In the genomic region with DNA sequence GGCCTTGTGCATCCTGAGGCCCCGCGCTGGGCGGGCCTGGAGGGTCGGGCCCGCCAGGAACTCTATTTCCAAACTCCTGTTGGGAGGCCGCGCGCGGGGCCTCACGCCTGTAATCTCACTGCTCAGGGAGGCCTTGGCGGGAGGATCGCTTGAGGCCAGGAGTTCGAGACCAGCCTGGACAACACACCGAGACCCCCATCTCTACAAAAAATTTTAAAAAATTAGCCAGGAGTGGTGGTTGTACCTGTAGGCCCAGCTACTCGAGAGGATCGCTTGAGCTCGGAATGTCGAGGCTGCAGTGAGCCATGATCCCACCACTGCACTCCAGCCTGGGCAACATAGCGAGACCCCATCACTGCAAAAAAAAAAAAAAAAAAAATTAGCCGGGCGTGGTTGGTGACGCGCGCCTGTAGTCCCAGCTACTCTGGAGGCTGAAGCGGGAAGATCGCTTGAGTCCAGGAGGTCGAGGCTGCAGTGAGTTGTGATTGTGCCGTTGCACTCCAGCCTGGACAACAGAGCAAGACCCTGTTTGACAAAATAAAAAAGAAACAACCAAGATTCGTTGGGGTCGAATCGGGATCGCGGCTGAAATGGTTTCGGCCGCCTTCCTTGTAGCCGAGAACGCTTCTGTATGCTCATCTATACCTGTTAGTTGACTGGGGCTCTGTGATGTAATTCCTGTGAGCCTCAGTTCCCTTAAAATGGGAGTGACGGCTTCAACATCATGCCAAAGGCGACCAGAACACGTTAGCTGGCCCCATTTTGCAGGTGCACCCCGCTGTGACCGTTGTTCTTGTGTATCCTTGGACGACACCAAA, we compare ENCODE assay signal across 8 cellular contexts. TPM values are rescaled to one million over a fixed set of nuclear protein-coding genes. Genes with fewer than 3 reads are reported as not detected.
A peak's percentile ranks its signal among the peaks of the same experiment; 100 is the strongest.
DNase-seq lines count a peak whose midpoint lies in the region; ATAC-seq and TF ChIP-seq lines count a peak whose summit lies in the region.

No MANE protein-coding gene starts in this region.

- peak; percentile 34 for ATAC-seq in HCT116
- ATAC-seq in activated B cell treated with CpG ODN at 0.5 μM for 24 hours (ENCODE audit: low read depth) = no peak
- no peak for ATAC-seq in HG03571 (IDR thresholded peaks at IDR 0.05; ENCODE audit: unreplicated experiment)
- no peak for ATAC-seq in GM21723 (IDR thresholded peaks at IDR 0.05; ENCODE audit: unreplicated experiment)

- peak overlapping the region; percentile 80 for H3K4me2 ChIP-seq in HCT116 (ENCODE audit: low read length)
- H3K4me2 ChIP-seq in smooth muscle cell = peak overlapping the region; percentile 98

- H3K27me3 ChIP-seq in HCT116 (ENCODE audit: insufficient read depth, low read length) = no peaks in the 10 kb centered on the region
- no peaks in the 10 kb centered on the region for H3K27me3 ChIP-seq in left ventricle myocardium inferior (ENCODE audit: low read depth)
- no peaks in the 10 kb centered on the region for H3K27me3 ChIP-seq in smooth muscle cell (ENCODE audit: low read depth)

- POLR2A ChIA-PET in HCT116 (lab: Charles Lee) = no interaction called here
- POLR2A ChIA-PET in activated B cell treated with CpG ODN at 0.5 μM for 24 hours (lab: Charles Lee) = interaction anchor here (0.5 to 9.7 kb wide), 17 partner anchors 10 to 370 kb away, joined by 3 to 103 read pairs (median 4); a partner anchor contains a TSS
- POLR2A ChIA-PET in HEK293T (lab: Yijun Ruan, JAX) = interaction anchor here (1.2 to 3.3 kb wide), 4 partner anchors 22 to 83 kb away, joined by 4 to 18 read pairs (median 5); no protein-coding TSS in a partner anchor

- H3K27ac ChIP-seq in HCT116 (ENCODE audit: low read depth, low read length) (peak overlapping the region; percentile 95), left ventricle myocardium inferior (replicated peaks) (peak overlapping the region; percentile 100), smooth muscle cell (ENCODE audit: low read depth) (peak overlapping the region; percentile 93)

- peak overlapping the region; percentile 99 for H3K4me3 Mint-ChIP-seq in activated B cell treated with CpG ODN at 0.5 μM for 24 hours

- H3K79me2 ChIP-seq in HCT116 (ENCODE audit: insufficient read depth, low read length) (peaks cover 91% of the 10 kb centered on the region), smooth muscle cell (ENCODE audit: low read depth) (peaks cover 85% of the 10 kb centered on the region)

- H3F3A ChIP-seq in smooth muscle cell (ENCODE audit: low read depth) = peaks cover 4% of the 10 kb centered on the region

- H4K20me1 ChIP-seq in HCT116 (ENCODE audit: insufficient read depth) (peaks cover 32% of the 10 kb centered on the region; the same call in 1 of the 2 replicates), smooth muscle cell (ENCODE audit: low read depth) (peaks cover 55% of the 10 kb centered on the region)

- intact Hi-C loops in HCT116 (cut with micrococcal nuclease) = loop anchor here (5.0 kb wide), 1 partner anchor 75 kb away; a partner anchor contains a TSS
- intact Hi-C loops in activated B cell treated with CpG ODN at 0.5 μM for 24 hours (cut with micrococcal nuclease) = no loop called here
- intact Hi-C loops in left ventricle myocardium inferior (cut with micrococcal nuclease) = no loop called here

- H3K9me3 Mint-ChIP-seq in activated B cell treated with CpG ODN at 0.5 μM for 24 hours = no peaks in the 10 kb centered on the region

- TF ChIP-seq RAD21 in HCT116 (IDR thresholded peaks at IDR 0.05; ENCODE audit: low read depth) = no peak

- peaks cover 9 to 55% of the 10 kb centered on the region in 2 experiments for H3K36me3 ChIP-seq in HCT116 (ENCODE audit: control insufficient read depth in 1 of 2, insufficient read depth in 2 of 2, low read length in 2 of 2)
- H3K36me3 ChIP-seq in left ventricle myocardium inferior = peaks cover 16% of the 10 kb centered on the region
- no peaks in the 10 kb centered on the region for H3K36me3 ChIP-seq in smooth muscle cell (ENCODE audit: low read depth)

- H3K4me3 ChIP-seq in HCT116 (replicated peaks in 1 of 2; ENCODE audit: low read depth in 1 of 2, low read length in 2 of 2) (peak overlapping the region; percentile 83 to 92), left ventricle myocardium inferior (peak overlapping the region; percentile 98), smooth muscle cell (peak overlapping the region; percentile 98)

- TF ChIP-seq POLR2A in HCT116 (IDR thresholded peaks at IDR 0.05; ENCODE audit: borderline replicate concordance, extremely low read depth, insufficient read depth, insufficient read length) = no peak

- CTCF ChIA-PET in HCT116 (lab: Charles Lee) = interaction anchor here (1.1 kb wide), 1 partner anchor 81 kb away, joined by 4 read pairs; no protein-coding TSS in a partner anchor
- CTCF ChIA-PET in activated B cell treated with CpG ODN at 0.5 μM for 24 hours (lab: Charles Lee) = interaction anchor here (1.0 to 2.3 kb wide), 2 partner anchors 37 to 81 kb away, joined by 4 to 6 read pairs; no protein-coding TSS in a partner anchor
- CTCF ChIA-PET in HEK293T (lab: Yijun Ruan, JAX) = interaction anchor here (0.7 to 1.1 kb wide), 2 partner anchors 37 to 81 kb away, joined by 3 to 4 read pairs; no protein-coding TSS in a partner anchor

- TF ChIP-seq CTCF in HCT116 (IDR thresholded peaks at IDR 0.05 in 2 of 3, conservative IDR thresholded peaks at IDR 0.05 in 1 of 3; ENCODE audit: borderline replicate concordance in 1 of 3, insufficient read depth in 1 of 3, low read depth in 2 of 3, low read length in 2 of 3) = no peak
- TF ChIP-seq CTCF in activated B cell treated with CpG ODN at 0.5 μM for 24 hours (IDR thresholded peaks at IDR 0.05) = no peak
- no peak for TF ChIP-seq CTCF in left ventricle myocardium inferior (IDR thresholded peaks at IDR 0.05; ENCODE audit: borderline replicate concordance)
- no peak for TF ChIP-seq CTCF in smooth muscle cell (IDR thresholded peaks at IDR 0.05; ENCODE audit: borderline replicate concordance, insufficient read depth, poor library complexity, severe bottlenecking)
- no peak for TF ChIP-seq CTCF in GM10266 (IDR thresholded peaks at IDR 0.05; ENCODE audit: control insufficient read depth, insufficient read depth, low read depth, missing control alignments)

- H3K9me3 ChIP-seq in HCT116 (ENCODE audit: control insufficient read depth in 1 of 2, insufficient read depth in 1 of 2, low read depth in 1 of 2, low read length in 2 of 2) (no peaks in the 10 kb centered on the region), left ventricle myocardium inferior (replicated peaks) (no peaks in the 10 kb centered on the region), smooth muscle cell (replicated peaks; ENCODE audit: low read depth) (no peaks in the 10 kb centered on the region)

- peaks cover 74% of the 10 kb centered on the region for H3K4me1 Mint-ChIP-seq in activated B cell treated with CpG ODN at 0.5 μM for 24 hours

- RAD21 ChIA-PET in HCT116 (lab: Charles Lee; ENCODE audit: low non-redundant PET in 1 of 2, low total read pairs in 2 of 2, uncharacterized antibody in 2 of 2, unreplicated experiment in 2 of 2) = interaction anchor here in 1 of 2 experiments (1.0 kb wide), 1 partner anchor 82 kb away, joined by 4 read pairs; no protein-coding TSS in a partner anchor

- peaks cover 17 to 46% of the 10 kb centered on the region in 2 experiments; a peak in 3 of 4 replicates for H3K4me1 ChIP-seq in HCT116 (ENCODE audit: control insufficient read depth in 1 of 2, insufficient read depth in 2 of 2, low read length in 2 of 2)
- H3K4me1 ChIP-seq in left ventricle myocardium inferior = peaks cover 90% of the 10 kb centered on the region
- peaks cover 39% of the 10 kb centered on the region for H3K4me1 ChIP-seq in smooth muscle cell (ENCODE audit: low read depth)

- DNase-seq in HCT116 (ENCODE audit: low read depth, low spot score) (no peak), activated B cell treated with CpG ODN at 0.5 μM for 24 hours (no peak), left ventricle myocardium inferior (no peak), smooth muscle cell (lab: John Stamatoyannopoulos, UW; ENCODE audit: unreplicated experiment) (no peak), GM10266 (ENCODE audit: extremely low spot score) (no peak), HEK293T (ENCODE audit: extremely low spot score) (no peak)

- H2AFZ ChIP-seq in HCT116 (ENCODE audit: low read depth, low read length, poor library complexity, severe bottlenecking) (no peak overlapping the region), smooth muscle cell (ENCODE audit: low read depth) (no peak overlapping the region)

- 48% methylated on average over 43 of the region's 43 CpGs for WGBS in smooth muscle cell (ENCODE audit: low lambda C conversion rate)

- peaks cover 50% of the 10 kb centered on the region for H3K36me3 Mint-ChIP-seq in activated B cell treated with CpG ODN at 0.5 μM for 24 hours (ENCODE audit: low read depth)

- H3K27ac Mint-ChIP-seq in activated B cell treated with CpG ODN at 0.5 μM for 24 hours = peak overlapping the region; percentile 99

- H3K9me2 ChIP-seq in HCT116 (ENCODE audit: insufficient read depth) = no peaks in the 10 kb centered on the region

- no peaks in the 10 kb centered on the region for H3K27me3 Mint-ChIP-seq in activated B cell treated with CpG ODN at 0.5 μM for 24 hours

- H3K9ac ChIP-seq in HCT116 (ENCODE audit: low read length) (peak overlapping the region; percentile 99), smooth muscle cell (ENCODE audit: low read depth) (peak overlapping the region; percentile 87)

- BruUV-seq in HCT116 (replicated peaks; lab: Mats Ljungman, UMichigan) = TSS peak; percentile 46

RNA-seq across cellular contexts. Expression of a gene that starts 0.6 kb away (rescaled TPM):
- total RNA-seq in HCT116 (2021; ENCODE audit: unreplicated experiment) (166 TPM), activated B cell treated with CpG ODN at 0.5 μM for 24 hours (107 and 117 TPM in 2 replicates), left ventricle myocardium inferior (28.7 TPM), smooth muscle cell (8.4 and 28.5 TPM in 2 replicates)
- 139 and 153 TPM in 2 replicates for polyA plus RNA-seq in HCT116 (2012)
- polyA plus RNA-seq in smooth muscle cell = 63.0 and 78.1 TPM in 2 replicates

RNA-seq across cellular contexts. Expression of a gene that starts 1.1 kb away (rescaled TPM):
- total RNA-seq in HCT116 (2021; ENCODE audit: unreplicated experiment) = 88.2 TPM
- 62.8 and 76.0 TPM in 2 replicates for polyA plus RNA-seq in HCT116 (2012)
- 74.4 and 74.9 TPM in 2 replicates for total RNA-seq in activated B cell treated with CpG ODN at 0.5 μM for 24 hours
- 47.8 TPM for total RNA-seq in left ventricle myocardium inferior
- 36.0 and 38.6 TPM in 2 replicates for total RNA-seq in smooth muscle cell
- 76.5 and 94.5 TPM in 2 replicates for polyA plus RNA-seq in smooth muscle cell

RNA-seq across cellular contexts. Expression of a gene that starts 11.9 kb away (rescaled TPM):
- total RNA-seq in HCT116 (2021; ENCODE audit: unreplicated experiment) = 42.8 TPM
- 14.0 and 14.4 TPM in 2 replicates for polyA plus RNA-seq in HCT116 (2012)
- total RNA-seq in activated B cell treated with CpG ODN at 0.5 μM for 24 hours = 2.8 and 4.8 TPM in 2 replicates
- total RNA-seq in left ventricle myocardium inferior = 1.1 TPM
- total RNA-seq in smooth muscle cell = 2.9 and 3.5 TPM in 2 replicates
- 12.6 and 20.7 TPM in 2 replicates for polyA plus RNA-seq in smooth muscle cell

RNA-seq across cellular contexts. Expression of a gene that starts 19.0 kb away (rescaled TPM):
- total RNA-seq in HCT116 (2021; ENCODE audit: unreplicated experiment) (0.30 TPM), activated B cell treated with CpG ODN at 0.5 μM for 24 hours (0.31 and 0.54 TPM in 2 replicates), left ventricle myocardium inferior (0.36 TPM), smooth muscle cell (not detected in 2 replicates)
- polyA plus RNA-seq in HCT116 (2012) = 1.3 and 1.5 TPM in 2 replicates
- polyA plus RNA-seq in smooth muscle cell = 0.59 TPM in 1 of 2 replicates, not detected in the other

RNA-seq across cellular contexts. Expression of a gene that starts 44.7 kb away (rescaled TPM):
- not detected for total RNA-seq in HCT116 (2021; ENCODE audit: unreplicated experiment)
- polyA plus RNA-seq in HCT116 (2012) = 0.11 and 0.13 TPM in 2 replicates
- total RNA-seq in activated B cell treated with CpG ODN at 0.5 μM for 24 hours = 0.09 TPM in 1 of 2 replicates, not detected in the other
- 0.77 TPM for total RNA-seq in left ventricle myocardium inferior
- total RNA-seq in smooth muscle cell = not detected in 2 replicates
- polyA plus RNA-seq in smooth muscle cell = 0.37 and 0.71 TPM in 2 replicates
